ENCODE assay signal across 2 cellular contexts in genomic region chr6:143544019-143544681, GRCh38.
TF ChIP-seq lines count a peak whose summit lies in the region.

No MANE protein-coding gene starts in this region.

TF ChIP-seq in GM12878, 131 proteins besides CTCF, POLR2A, EP300 and RAD21:
- TF ChIP-seq NR2F1 (conservative IDR thresholded peaks at IDR 0.05) (0 out of 2 replicates have a peak, but pooled peaks have one; percentile 17), MTA2 (IDR thresholded peaks at IDR 0.05; ENCODE audit: low read depth) (peak; percentile 71), PKNOX1 (IDR thresholded peaks at IDR 0.05) (peak; percentile 56), SRF (IDR thresholded peaks at IDR 0.05; ENCODE audit: low read depth in 2 of 2, low read length in 2 of 2) (no peak)
- TF ChIP-seq, protein P1, sequence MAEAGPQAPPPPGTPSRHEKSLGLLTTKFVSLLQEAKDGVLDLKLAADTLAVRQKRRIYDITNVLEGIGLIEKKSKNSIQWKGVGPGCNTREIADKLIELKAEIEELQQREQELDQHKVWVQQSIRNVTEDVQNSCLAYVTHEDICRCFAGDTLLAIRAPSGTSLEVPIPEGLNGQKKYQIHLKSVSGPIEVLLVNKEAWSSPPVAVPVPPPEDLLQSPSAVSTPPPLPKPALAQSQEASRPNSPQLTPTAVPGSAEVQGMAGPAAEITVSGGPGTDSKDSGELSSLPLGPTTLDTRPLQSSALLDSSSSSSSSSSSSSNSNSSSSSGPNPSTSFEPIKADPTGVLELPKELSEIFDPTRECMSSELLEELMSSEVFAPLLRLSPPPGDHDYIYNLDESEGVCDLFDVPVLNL (IDR thresholded peaks at IDR 0.05; ENCODE audit: low read depth, low read length), result no peak

TF ChIP-seq in HEK293T, 16 proteins besides CTCF, POLR2A, EP300 and RAD21:
- TF ChIP-seq PKNOX1 (IDR thresholded peaks at IDR 0.05) (no peak), SUZ12 (IDR thresholded peaks at IDR 0.05) (no peak), L3MBTL2 (conservative IDR thresholded peaks at IDR 0.05) (no peak)
